9 cellular contexts compared by ENCODE assay signal in genomic region chr20:40641809-40642208, GRCh38. TPM values are rescaled to one million over a fixed set of nuclear protein-coding genes. Genes with fewer than 3 reads are reported as not detected.
"Had no signal": no experiment of that assay in that cellular context is flagged by ENCODE, and none has a peak within 500 bp of the region (broad histone marks: within the 10 kb centered on the region; RNA-seq: fewer than 3 reads in every experiment).

No MANE protein-coding gene starts in this region.

- H3K36me3 ChIP-seq: HAP-1 had no signal

- H3K4me3 Mint-ChIP-seq: HFFc6 had no signal

- FAIRE-seq: K562 had no signal

- H3K27ac Mint-ChIP-seq: HFFc6 had no signal

- DNase-seq: GM23248, GOT3, H7, HFFc6, IMR-90 had no signal

- H3K27ac ChIP-seq: GM23248, HL-60 had no signal

- ATAC-seq: HCT116, K562 had no signal

- H2AFZ ChIP-seq: GM23248 had no signal

- H3K9ac ChIP-seq: GM23248 had no signal

- H3K4me1 ChIP-seq: HAP-1 had no signal

- H3K4me3 ChIP-seq: GM23248, HAP-1, K562 had no signal

- H3K9me3 ChIP-seq: HAP-1 had no signal

RNA-seq across cellular contexts. Expression of gene MAFB, which starts 47.2 kb away (rescaled TPM):
- total RNA-seq: IMR-90 had no signal
- polyA plus RNA-seq: K562 had no signal
